8 cellular contexts compared by ENCODE assay signal in genomic region chr12:9870311-9870866, GRCh38. TPM values are rescaled to one million over a fixed set of nuclear protein-coding genes. Genes with fewer than 3 reads are reported as not detected.
DNase-seq lines count a peak whose midpoint lies in the region; ATAC-seq, FAIRE-seq and TF ChIP-seq lines count a peak whose summit lies in the region.

No MANE protein-coding gene starts in this region.

- CTCF ChIA-PET in K562 (lab: Yijun Ruan, JAX; ENCODE audit: low intra/inter-chr PET ratio): no interaction called here

- H3K4me2 ChIP-seq in K562 (ENCODE audit: insufficient read depth, low read length): no peak overlapping the region

- DNase-seq in heart left ventricle (peak in 2 of 5 donors; percentile 11 to 24), Right ventricle myocardium superior (no peak), K562 (ENCODE audit: extremely low read depth in 1 of 4, low spot score in 3 of 4) (no peak), lower lobe of right lung (no peak), brain microvascular endothelial cell (no peak), GM10266 (ENCODE audit: extremely low spot score) (no peak)
- DNase-seq in activated CD4-positive, CD25-positive, alpha-beta regulatory T cell (lab: John Stamatoyannopoulos, UW): no peak

- no peaks in the 10 kb centered on the region for H3K9me1 ChIP-seq in K562 (ENCODE audit: control insufficient read depth, insufficient read depth, low read length)

- TF ChIP-seq CTCF in heart left ventricle (IDR thresholded peaks at IDR 0.05) (no peak), K562 (IDR thresholded peaks at IDR 0.05 in 2 of 3, conservative IDR thresholded peaks at IDR 0.05 in 1 of 3; ENCODE audit: insufficient read depth in 2 of 3, low read depth in 1 of 3, low read length in 3 of 3) (no peak), lower lobe of right lung (IDR thresholded peaks at IDR 0.05) (no peak), brain microvascular endothelial cell (IDR thresholded peaks at IDR 0.05; ENCODE audit: low read depth, low read length, missing control alignments) (no peak), GM10266 (IDR thresholded peaks at IDR 0.05; ENCODE audit: control insufficient read depth, insufficient read depth, low read depth, missing control alignments) (no peak)

- peak overlapping the region in 11 of 12 donors; percentile 31 to 72 (median 52) for H3K4me3 ChIP-seq in heart left ventricle
- H3K4me3 ChIP-seq in K562: no peak overlapping the region
- peak overlapping the region; percentile 61 for H3K4me3 ChIP-seq in lower lobe of right lung
- no peak overlapping the region for H3K4me3 ChIP-seq in urinary bladder (ENCODE audit: low read depth, low read length)
- no peak overlapping the region for H3K4me3 ChIP-seq in brain microvascular endothelial cell (ENCODE audit: low read depth, low read length)

- in situ Hi-C loops in K562 (cut with MboI) (no loop called here), brain microvascular endothelial cell (cut with HindIII; ENCODE audit: low pct_ligation_motif_present, low sequenced_read_pairs) (no loop called here)

- H3K36me3 ChIP-seq in heart left ventricle: no peaks in the 10 kb centered on the region
- H3K36me3 ChIP-seq in K562 (ENCODE audit: control insufficient read depth, insufficient read depth, low read length): no peaks in the 10 kb centered on the region
- H3K36me3 ChIP-seq in lower lobe of right lung: no peaks in the 10 kb centered on the region
- no peaks in the 10 kb centered on the region for H3K36me3 ChIP-seq in urinary bladder (ENCODE audit: insufficient read depth)
- no peaks in the 10 kb centered on the region for H3K36me3 ChIP-seq in brain microvascular endothelial cell (replicated peaks)

- 55 to 62% (median 58%) methylated on average over 2 of the region's 2 CpGs for WGBS in heart left ventricle, 4 donors
- WGBS in K562 (ENCODE audit: insufficient coverage, low coverage, missing lambda C conversion rate): 16% methylated on average over 2 of the region's 2 CpGs
- 63% methylated on average over 2 of the region's 2 CpGs for WGBS in urinary bladder

- BruUV-seq in K562 (replicated peaks; lab: Mats Ljungman, UMichigan): no TSS peak

- peak overlapping the region; percentile 14; the same call in 1 of the 2 replicates for H2AFZ ChIP-seq in K562 (ENCODE audit: low read depth, low read length)

- TF ChIP-seq EP300 in K562 (IDR thresholded peaks at IDR 0.05; ENCODE audit: low read length): no peak

- intact Hi-C loops in heart left ventricle (cut with DNase I) (no loop called here), Right ventricle myocardium superior (cut with DNase I) (no loop called here), K562 (cut with micrococcal nuclease) (no loop called here), lower lobe of right lung (cut with DNase I) (no loop called here)

- H3K9me3 ChIP-seq in heart left ventricle: no peaks in the 10 kb centered on the region
- H3K9me3 ChIP-seq in K562 (replicated peaks; ENCODE audit: control insufficient read depth, insufficient read depth, low read depth, low read length): no peaks in the 10 kb centered on the region
- no peaks in the 10 kb centered on the region for H3K9me3 ChIP-seq in lower lobe of right lung

- H3K27me3 ChIP-seq in heart left ventricle (no peaks in the 10 kb centered on the region), K562 (ENCODE audit: control insufficient read depth in 2 of 2, insufficient read depth in 2 of 2, low read length in 2 of 2) (no peaks in the 10 kb centered on the region), lower lobe of right lung (ENCODE audit: low read depth) (no peaks in the 10 kb centered on the region), brain microvascular endothelial cell (replicated peaks) (no peaks in the 10 kb centered on the region)

- peak in 1 of 4 donors; percentile 37 for ATAC-seq in heart left ventricle
- no peak for ATAC-seq in Right ventricle myocardium superior (ENCODE audit: poor library complexity)
- no peak for ATAC-seq in K562
- ATAC-seq in lower lobe of right lung: no peak

- H3K9ac ChIP-seq in K562 (ENCODE audit: insufficient read depth in 1 of 2, low read depth in 2 of 2, low read length in 2 of 2): no peak overlapping the region

- POLR2A ChIA-PET in K562 (lab: Yijun Ruan, JAX): no interaction called here

- TF ChIP-seq POLR2A in heart left ventricle (IDR thresholded peaks at IDR 0.05) (no peak), K562 (conservative IDR thresholded peaks at IDR 0.05) (no peak)

- H3K4me1 ChIP-seq in heart left ventricle (peaks cover 0 to 20% (median 2%) of the 10 kb centered on the region in 12 donors), K562 (replicated peaks in 1 of 2; ENCODE audit: control insufficient read depth in 2 of 2, insufficient read depth in 2 of 2, low read length in 2 of 2) (no peaks in the 10 kb centered on the region; a peak in 1 of 5 replicates), lower lobe of right lung (peaks cover 7% of the 10 kb centered on the region), urinary bladder (ENCODE audit: insufficient read depth) (no peaks in the 10 kb centered on the region)

- H3K79me2 ChIP-seq in K562 (ENCODE audit: control insufficient read depth, insufficient read depth, low read length): no peaks in the 10 kb centered on the region

- H3K27ac ChIP-seq in heart left ventricle (peak overlapping the region; percentile 70 to 95 (median 82)), K562 (ENCODE audit: extremely low read depth, low read depth, low read length) (no peak overlapping the region), lower lobe of right lung (peak overlapping the region; percentile 91), urinary bladder (ENCODE audit: low read depth) (peak overlapping the region; percentile 88), brain microvascular endothelial cell (no peak overlapping the region)

- no peak for FAIRE-seq in K562 (lab: Jason Lieb, UNC)

- TF ChIP-seq RAD21 in K562 (CRISPR knock-in tag; conservative IDR thresholded peaks at IDR 0.05 in 1 of 2, IDR thresholded peaks at IDR 0.05 in 1 of 2): no peak

- H4K20me1 ChIP-seq in K562 (replicated peaks; ENCODE audit: control insufficient read depth, insufficient read depth, low read length): no peaks in the 10 kb centered on the region

RNA-seq across cellular contexts. Expression of gene CLEC2B, which starts 1.2 kb away (rescaled TPM):
- total RNA-seq in heart left ventricle (10 to 100 TPM in 1 of 9 donors, 1 to 10 TPM in 8; 2.7 to 18.8 (median 4.5) TPM), Right ventricle myocardium superior (3.7 TPM), K562 (2014; rRNA removed) (1.2 and 1.3 TPM in 2 replicates), K562 (2014; rRNA removed; fragmentation: Illumina TruSeq; extraction: Trizol) (2.3 and 2.8 TPM in 2 replicates), K562 (2015; rRNA removed; fragmentation: Illumina TruSeq; extraction: Trizol) (5.8 and 5.9 TPM in 2 replicates), K562 (2021) (1.8 and 2.1 TPM in 2 replicates), lower lobe of right lung (24.8 TPM), urinary bladder (20.4 TPM)
- polyA plus RNA-seq in heart left ventricle (1 to 10 TPM; 3.7 to 5.2 TPM), K562 (2011; rRNA removed) (3.2 and 6.6 TPM in 2 replicates), K562 (2014; fragmentation: Illumina TruSeq; extraction: Trizol) (2.1 and 2.9 TPM in 2 replicates), K562 (2014; fragmentation: Nextera tagmentation; extraction: Ambion mirVana) (1 to 10 TPM; 4.3 to 5.2 TPM), K562 (2014; rRNA removed) (2.1 and 2.9 TPM in 2 replicates), urinary bladder (9.3 TPM)
- 1.1 and 4.5 TPM in 2 replicates for total RNA-seq in K562 (2011; cell fraction: chromatin; rRNA removed; ENCODE audit: low replicate concordance)
- total RNA-seq in K562 (2011; cell fraction: nucleolus; rRNA removed): 0.33 and 0.66 TPM in 2 replicates
- total RNA-seq in K562 (2011; cell fraction: nucleoplasm; rRNA removed): 1.5 and 2.3 TPM in 2 replicates
- 0.30 and 2.3 TPM in 2 replicates for polyA plus RNA-seq in K562 (2011; cell fraction: cytosol; rRNA removed)
- 0.80 and 3.2 TPM in 2 replicates for polyA plus RNA-seq in K562 (2011; cell fraction: nucleus; rRNA removed)
- 2.5 and 4.1 TPM in 2 replicates for polyA plus RNA-seq in K562 (2012)
- 3.2 and 5.2 TPM in 2 replicates for polyA minus RNA-seq in K562 (2011; rRNA and poly(A)+ RNA removed)
- 2.0 and 3.1 TPM in 2 replicates for polyA minus RNA-seq in K562 (2011; cell fraction: cytosol; rRNA and poly(A)+ RNA removed)
- 1.8 and 4.0 TPM in 2 replicates for polyA minus RNA-seq in K562 (2011; cell fraction: nucleus; rRNA and poly(A)+ RNA removed)

RNA-seq across cellular contexts. Expression of gene KLRF2, which starts 10.9 kb away (rescaled TPM):
- not detected for total RNA-seq in heart left ventricle
- not detected for polyA plus RNA-seq in heart left ventricle
- total RNA-seq in Right ventricle myocardium superior: not detected
- total RNA-seq in K562 (2011; cell fraction: chromatin; rRNA removed; ENCODE audit: low replicate concordance): not detected in 2 replicates
- not detected in 2 replicates for total RNA-seq in K562 (2011; cell fraction: nucleolus; rRNA removed)
- not detected in 2 replicates for total RNA-seq in K562 (2011; cell fraction: nucleoplasm; rRNA removed)
- not detected in 2 replicates for total RNA-seq in K562 (2014; rRNA removed)
- total RNA-seq in K562 (2014; rRNA removed; fragmentation: Illumina TruSeq; extraction: Trizol): not detected in 2 replicates
- total RNA-seq in K562 (2015; rRNA removed; fragmentation: Illumina TruSeq; extraction: Trizol): not detected in 2 replicates
- total RNA-seq in K562 (2021): not detected in 2 replicates
- not detected in 2 replicates for polyA plus RNA-seq in K562 (2011; rRNA removed)
- not detected in 2 replicates for polyA plus RNA-seq in K562 (2011; cell fraction: cytosol; rRNA removed)
- polyA plus RNA-seq in K562 (2011; cell fraction: nucleus; rRNA removed): not detected in 2 replicates
- polyA plus RNA-seq in K562 (2012): not detected in 2 replicates
- polyA plus RNA-seq in K562 (2014; fragmentation: Illumina TruSeq; extraction: Trizol): not detected in 2 replicates
- polyA plus RNA-seq in K562 (2014; fragmentation: Nextera tagmentation; extraction: Ambion mirVana): not detected
- not detected in 2 replicates for polyA plus RNA-seq in K562 (2014; rRNA removed)
- polyA minus RNA-seq in K562 (2011; rRNA and poly(A)+ RNA removed): not detected in 2 replicates
- polyA minus RNA-seq in K562 (2011; cell fraction: cytosol; rRNA and poly(A)+ RNA removed): not detected in 2 replicates
- polyA minus RNA-seq in K562 (2011; cell fraction: nucleus; rRNA and poly(A)+ RNA removed): not detected in 2 replicates
- not detected for total RNA-seq in lower lobe of right lung
- not detected for total RNA-seq in urinary bladder
- polyA plus RNA-seq in urinary bladder: not detected

RNA-seq across cellular contexts. Expression of gene KLRF1, which starts 43.1 kb away (rescaled TPM):
- 1 to 10 TPM in 1 of 9 donors, under 1 TPM in 6, not detected in 2; 0.30 to 1.1 (median 0.56) TPM for total RNA-seq in heart left ventricle
- under 1 TPM; 0.08 to 0.76 TPM for polyA plus RNA-seq in heart left ventricle
- total RNA-seq in Right ventricle myocardium superior: 0.30 TPM
- 0.42 and 1.4 TPM in 2 replicates for total RNA-seq in K562 (2011; cell fraction: chromatin; rRNA removed; ENCODE audit: low replicate concordance)
- total RNA-seq in K562 (2011; cell fraction: nucleolus; rRNA removed): 0.53 TPM in 1 of 2 replicates, not detected in the other
- 2.4 TPM in 1 of 2 replicates, not detected in the other for total RNA-seq in K562 (2011; cell fraction: nucleoplasm; rRNA removed)
- 0.24 and 0.77 TPM in 2 replicates for total RNA-seq in K562 (2014; rRNA removed)
- 0.99 and 1.1 TPM in 2 replicates for total RNA-seq in K562 (2014; rRNA removed; fragmentation: Illumina TruSeq; extraction: Trizol)
- 0.90 and 1.1 TPM in 2 replicates for total RNA-seq in K562 (2015; rRNA removed; fragmentation: Illumina TruSeq; extraction: Trizol)
- total RNA-seq in K562 (2021): 0.72 and 1.3 TPM in 2 replicates
- polyA plus RNA-seq in K562 (2011; rRNA removed): 1.1 and 1.3 TPM in 2 replicates
- polyA plus RNA-seq in K562 (2011; cell fraction: cytosol; rRNA removed): 0.71 TPM in 1 of 2 replicates, not detected in the other
- 0.55 and 2.5 TPM in 2 replicates for polyA plus RNA-seq in K562 (2011; cell fraction: nucleus; rRNA removed)
- 1.0 and 1.1 TPM in 2 replicates for polyA plus RNA-seq in K562 (2012)
- polyA plus RNA-seq in K562 (2014; fragmentation: Illumina TruSeq; extraction: Trizol): 1.00 and 1.3 TPM in 2 replicates
- under 1 TPM; 0.48 to 0.53 TPM for polyA plus RNA-seq in K562 (2014; fragmentation: Nextera tagmentation; extraction: Ambion mirVana)
- polyA plus RNA-seq in K562 (2014; rRNA removed): 1.8 and 2.1 TPM in 2 replicates
- polyA minus RNA-seq in K562 (2011; rRNA and poly(A)+ RNA removed): 0.21 and 0.36 TPM in 2 replicates
- polyA minus RNA-seq in K562 (2011; cell fraction: cytosol; rRNA and poly(A)+ RNA removed): not detected in 2 replicates
- polyA minus RNA-seq in K562 (2011; cell fraction: nucleus; rRNA and poly(A)+ RNA removed): 0.78 TPM in 1 of 2 replicates, not detected in the other
- 4.1 TPM for total RNA-seq in lower lobe of right lung
- 1.5 TPM for total RNA-seq in urinary bladder
- 0.34 TPM for polyA plus RNA-seq in urinary bladder

Comparison
In these comparisons a context has a peak if more than half of its experiments do, and no peak if none do; other contexts are left out.
1. H3K27ac ChIP-seq: peak in heart left ventricle (12 of 12), lower lobe of right lung (single experiment) and urinary bladder (single experiment); none in K562 (single experiment) and brain microvascular endothelial cell (single experiment).
2. H3K4me3 ChIP-seq: peak in heart left ventricle (11 of 12) and lower lobe of right lung (single experiment); none in K562 (single experiment), urinary bladder (single experiment) and brain microvascular endothelial cell (single experiment).